ENCODE assay signal across 13 cellular contexts in genomic region chr10:107971973-107972372, GRCh38.
DNase-seq lines count a peak whose midpoint lies in the region; ATAC-seq and TF ChIP-seq lines count a peak whose summit lies in the region.
"Had no signal": no experiment of that assay in that cellular context is flagged by ENCODE, and none has a peak within 500 bp of the region (broad histone marks: within the 10 kb centered on the region; RNA-seq: fewer than 3 reads in every experiment).

No MANE protein-coding gene starts in this region.

- H3K4me1 Mint-ChIP-seq in endothelial cell (ENCODE audit: unreplicated experiment) (no peaks in the 10 kb centered on the region), mesothelial cell of epicardium (no peaks in the 10 kb centered on the region)
- no peaks in the 10 kb centered on the region for H3K4me1 Mint-ChIP-seq in activated CD8-positive, alpha-beta T cell treated with anti-CD3 and anti-CD28 coated beads for 36 hours (ENCODE audit: low read depth)

- CTCF ChIA-PET in activated CD8-positive, alpha-beta T cell treated with anti-CD3 and anti-CD28 coated beads for 36 hours (lab: Charles Lee), result no interaction called here

- no peak for ATAC-seq in activated CD8-positive, alpha-beta T cell treated with anti-CD3 and anti-CD28 coated beads for 36 hours

- POLR2A ChIA-PET in activated CD8-positive, alpha-beta T cell treated with anti-CD3 and anti-CD28 coated beads for 36 hours (lab: Charles Lee), result no interaction called here

- TF ChIP-seq CTCF in epithelial cell of proximal tubule (conservative IDR thresholded peaks at IDR 0.05; ENCODE audit: low read depth, low read length), result no peak
- no peak for TF ChIP-seq CTCF in retinal pigment epithelial cell (conservative IDR thresholded peaks at IDR 0.05; ENCODE audit: low read depth, low read length)
- TF ChIP-seq CTCF in endothelial cell (IDR thresholded peaks at IDR 0.05; ENCODE audit: unreplicated experiment), result no peak
- no peak for TF ChIP-seq CTCF in mesothelial cell of epicardium (IDR thresholded peaks at IDR 0.05; ENCODE audit: unreplicated experiment)
- no peak for TF ChIP-seq CTCF in activated CD8-positive, alpha-beta T cell treated with anti-CD3 and anti-CD28 coated beads for 36 hours (IDR thresholded peaks at IDR 0.05)

- H3K4me3 Mint-ChIP-seq in endothelial cell (ENCODE audit: unreplicated experiment), result no peak overlapping the region
- H3K4me3 Mint-ChIP-seq in mesothelial cell of epicardium, result no peak overlapping the region
- H3K4me3 Mint-ChIP-seq in activated CD8-positive, alpha-beta T cell treated with anti-CD3 and anti-CD28 coated beads for 36 hours, result no peak overlapping the region

- no peak overlapping the region for H3K4me3 ChIP-seq in epithelial cell of proximal tubule (ENCODE audit: low read depth, low read length)
- no peak overlapping the region for H3K4me3 ChIP-seq in retinal pigment epithelial cell (ENCODE audit: low read length)
- H3K4me3 ChIP-seq: right atrium auricular region had no signal

- H3K9me3 Mint-ChIP-seq in endothelial cell (ENCODE audit: unreplicated experiment), result no peaks in the 10 kb centered on the region
- H3K9me3 Mint-ChIP-seq in mesothelial cell of epicardium, result peaks cover 13% of the 10 kb centered on the region
- H3K9me3 Mint-ChIP-seq in activated CD8-positive, alpha-beta T cell treated with anti-CD3 and anti-CD28 coated beads for 36 hours, result peaks cover 13% of the 10 kb centered on the region

- H3K36me3 Mint-ChIP-seq in endothelial cell (ENCODE audit: low read depth, unreplicated experiment), result no peaks in the 10 kb centered on the region
- H3K36me3 Mint-ChIP-seq in mesothelial cell of epicardium, result no peaks in the 10 kb centered on the region
- no peaks in the 10 kb centered on the region for H3K36me3 Mint-ChIP-seq in activated CD8-positive, alpha-beta T cell treated with anti-CD3 and anti-CD28 coated beads for 36 hours (ENCODE audit: low read depth)

- DNase-seq in GM04504 (ENCODE audit: low read depth) (peak; percentile 40), RKO (ENCODE audit: low spot score) (peak; percentile 73), epithelial cell of proximal tubule (ENCODE audit: low read depth) (peak; percentile 0), retinal pigment epithelial cell (ENCODE audit: low read depth) (peak; percentile 46), endothelial cell (ENCODE audit: low spot score) (no peak), mesothelial cell of epicardium (ENCODE audit: low spot score in 2 of 2, unreplicated experiment in 2 of 2) (no peak), putamen (ENCODE audit: low spot score) (no peak)
- DNase-seq in activated CD8-positive, alpha-beta T cell treated with anti-CD3 and anti-CD28 coated beads for 36 hours, result no peak
- DNase-seq: anterior cingulate cortex, Caco-2, NCI-H1436, SIG-M5 had no signal

- H3K27ac Mint-ChIP-seq in endothelial cell (ENCODE audit: unreplicated experiment) (no peak overlapping the region), mesothelial cell of epicardium (no peak overlapping the region)
- no peak overlapping the region for H3K27ac Mint-ChIP-seq in activated CD8-positive, alpha-beta T cell treated with anti-CD3 and anti-CD28 coated beads for 36 hours

- intact Hi-C loops in activated CD8-positive, alpha-beta T cell treated with anti-CD3 and anti-CD28 coated beads for 36 hours (cut with micrococcal nuclease), result no loop called here

- H3K27me3 Mint-ChIP-seq in endothelial cell (ENCODE audit: unreplicated experiment) (no peaks in the 10 kb centered on the region), mesothelial cell of epicardium (ENCODE audit: low read depth) (no peaks in the 10 kb centered on the region)
- H3K27me3 Mint-ChIP-seq in activated CD8-positive, alpha-beta T cell treated with anti-CD3 and anti-CD28 coated beads for 36 hours, result no peaks in the 10 kb centered on the region

Comparison
In these comparisons a context has a peak if more than half of its experiments do, and no peak if none do; other contexts are left out.
1. DNase-seq: peak in GM04504 (single experiment), RKO (single experiment), epithelial cell of proximal tubule (single experiment) and retinal pigment epithelial cell (single experiment); none in endothelial cell (single experiment), mesothelial cell of epicardium (0 of 2), putamen (single experiment) and activated CD8-positive, alpha-beta T cell treated with anti-CD3 and anti-CD28 coated beads for 36 hours (single experiment).